Comparison of ENCODE assay signal across 8 cellular contexts in the genomic region with DNA sequence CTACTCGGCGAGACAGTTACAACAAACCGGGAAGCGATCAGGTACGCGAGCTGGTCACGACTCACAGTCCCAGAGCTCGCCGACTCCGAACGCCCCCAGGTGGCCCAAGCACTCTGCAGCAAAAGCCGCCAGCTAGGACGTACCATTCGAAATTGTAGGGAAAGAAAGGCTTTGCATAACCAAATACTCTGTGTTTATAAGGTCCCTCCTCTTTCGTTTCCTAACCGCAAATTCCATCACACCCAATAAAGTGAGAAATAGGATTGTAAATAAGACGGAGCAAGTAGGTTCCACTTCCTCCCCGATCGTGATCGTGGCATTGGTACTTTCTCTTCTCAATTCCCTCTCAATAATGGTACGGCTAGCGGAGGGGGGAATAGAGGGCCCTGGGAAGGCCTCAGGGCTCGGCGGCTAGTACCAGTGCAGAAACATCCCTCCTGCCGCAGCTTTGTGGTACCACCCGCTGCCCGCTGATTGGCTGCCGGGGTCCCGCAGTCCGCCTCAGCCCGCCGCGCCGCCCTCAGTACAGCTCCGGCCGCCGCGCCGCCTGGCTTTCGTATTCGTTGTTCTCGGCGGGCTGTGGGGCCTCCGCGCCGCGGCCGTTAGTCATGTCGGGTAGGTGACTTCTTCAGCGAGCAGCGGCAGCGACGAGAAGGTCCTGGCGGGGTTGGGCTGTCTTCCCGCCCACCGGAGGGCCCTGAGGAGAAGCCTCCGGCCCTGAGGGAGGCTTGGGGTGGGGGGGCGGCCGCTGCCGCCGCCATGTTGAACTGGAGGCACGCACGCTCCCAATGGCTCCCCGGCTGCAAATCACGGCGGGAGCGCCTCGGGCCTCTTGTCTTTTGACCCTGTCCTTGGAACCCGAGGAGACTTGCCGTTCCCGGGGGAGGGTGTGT. TPM values are rescaled to one million over a fixed set of nuclear protein-coding genes. Genes with fewer than 3 reads are reported as not detected.
DNase-seq lines count a peak whose midpoint lies in the region; ATAC-seq and TF ChIP-seq lines count a peak whose summit lies in the region.

Gene TAF15 (plus strand): TSS at position 523 of the 893 bp plus-strand sequence. CDS start 86 bp downstream, at position 609.

- peaks cover 56% of the 10 kb centered on the region for H3K4me1 Mint-ChIP-seq in activated naive CD8-positive, alpha-beta T cell treated with anti-CD3 and anti-CD28 coated beads, Interleukin-2, amount 50 U/mL, for 24 hours

- ATAC-seq in HG02763 (IDR thresholded peaks at IDR 0.05; ENCODE audit: unreplicated experiment) = peak; percentile 91
- ATAC-seq in activated naive CD8-positive, alpha-beta T cell treated with anti-CD3 and anti-CD28 coated beads, Interleukin-2, amount 50 U/mL, for 24 hours = peak; percentile 95

- in situ Hi-C loops in transverse colon (cut with MboI; ENCODE audit: low pct_ligation_motif_present in 1 of 4, low pct_unique_long_range_greater_than_20kb in 1 of 4, low sequenced_read_pairs in 3 of 4) = no loop called here

- H2AK5ac ChIP-seq in trophoblast cell (ENCODE audit: low read length) = no peak within 1 kb of the TSS

- H3K27ac ChIP-seq in cardiac muscle cell (peak within 1 kb of the TSS; percentile 98), trophoblast cell (ENCODE audit: low read depth, low read length) (peak within 1 kb of the TSS; percentile 95), transverse colon (peak within 1 kb of the TSS; percentile 92 to 96 (median 95))

- peak within 1 kb of the TSS; percentile 64 for H3K4ac ChIP-seq in trophoblast cell (ENCODE audit: low read depth, low read length)

- no peak for TF ChIP-seq EP300 in transverse colon (IDR thresholded peaks at IDR 0.05; ENCODE audit: low read depth)

- peak within 1 kb of the TSS; percentile 62 for H4K91ac ChIP-seq in trophoblast cell (ENCODE audit: low read depth, low read length)

- H3K4me3 Mint-ChIP-seq in activated naive CD8-positive, alpha-beta T cell treated with anti-CD3 and anti-CD28 coated beads, Interleukin-2, amount 50 U/mL, for 24 hours = peak within 1 kb of the TSS; percentile 91

- H3K79me1 ChIP-seq in trophoblast cell (ENCODE audit: low read length) = peaks cover 8% of the 10 kb centered on the region

- H3K4me1 ChIP-seq in cardiac muscle cell (ENCODE audit: low read depth) = peaks cover 14% of the 10 kb centered on the region
- H3K4me1 ChIP-seq in trophoblast cell (ENCODE audit: control insufficient read depth in 1 of 2, insufficient read depth in 2 of 2, low read length in 2 of 2) = peaks cover 3 to 5% of the 10 kb centered on the region in 2 experiments
- H3K4me1 ChIP-seq in transverse colon = peaks cover 10 to 47% (median 28%) of the 10 kb centered on the region in 4 donors

- no peak within 1 kb of the TSS for H3K23ac ChIP-seq in trophoblast cell (ENCODE audit: low read length)

- H3K4me3 ChIP-seq in cardiac muscle cell (peak within 1 kb of the TSS; percentile 75), trophoblast cell (ENCODE audit: low read depth, low read length) (peak within 1 kb of the TSS; percentile 98), transverse colon (peak within 1 kb of the TSS; percentile 69 to 82 (median 72))

- peak within 1 kb of the TSS; percentile 92 for H3K18ac ChIP-seq in trophoblast cell (ENCODE audit: low read length)

- H3K9ac ChIP-seq in trophoblast cell (ENCODE audit: low read length) = peak within 1 kb of the TSS; percentile 99

- peak within 1 kb of the TSS; percentile 78 for H4K12ac ChIP-seq in trophoblast cell (ENCODE audit: low read depth, low read length)

- H3K9me3 Mint-ChIP-seq in activated naive CD8-positive, alpha-beta T cell treated with anti-CD3 and anti-CD28 coated beads, Interleukin-2, amount 50 U/mL, for 24 hours = no peaks in the 10 kb centered on the region

- H2BK120ac ChIP-seq in trophoblast cell (ENCODE audit: insufficient read depth, low read length, poor library complexity) = peak within 1 kb of the TSS; percentile 47

- TF ChIP-seq POLR2A in transverse colon (IDR thresholded peaks at IDR 0.05) = peak; percentile 99

- TF ChIP-seq CTCF in GM12874 (IDR thresholded peaks at IDR 0.05; ENCODE audit: insufficient read depth, low read depth, low read length) (peak; percentile 84), cardiac muscle cell (IDR thresholded peaks at IDR 0.05; ENCODE audit: low read depth, low read length) (peak; percentile 88), transverse colon (IDR thresholded peaks at IDR 0.05) (peak; percentile 67 to 85 (median 71))

- peak within 1 kb of the TSS; percentile 93 for H3K27ac Mint-ChIP-seq in activated naive CD8-positive, alpha-beta T cell treated with anti-CD3 and anti-CD28 coated beads, Interleukin-2, amount 50 U/mL, for 24 hours

- peak within 1 kb of the TSS; percentile 86 for H4K8ac ChIP-seq in trophoblast cell (ENCODE audit: low read depth, low read length)

- H3K14ac ChIP-seq in trophoblast cell (ENCODE audit: low read length) = peak within 1 kb of the TSS; percentile 80

- no peaks in the 10 kb centered on the region for H3K27me3 Mint-ChIP-seq in activated naive CD8-positive, alpha-beta T cell treated with anti-CD3 and anti-CD28 coated beads, Interleukin-2, amount 50 U/mL, for 24 hours

- H2BK12ac ChIP-seq in trophoblast cell (ENCODE audit: low read length) = no peak within 1 kb of the TSS

- intact Hi-C loops in transverse colon (cut with DNase I; ENCODE audit: low total_unique reads) = no loop called here

- H3K9me3 ChIP-seq in cardiac muscle cell (ENCODE audit: low read depth) (no peaks in the 10 kb centered on the region), trophoblast cell (ENCODE audit: insufficient read depth, low read depth, low read length) (peaks cover 1% of the 10 kb centered on the region), transverse colon (no peaks in the 10 kb centered on the region)

- H3K27me3 ChIP-seq in cardiac muscle cell = no peaks in the 10 kb centered on the region
- H3K27me3 ChIP-seq in trophoblast cell (ENCODE audit: insufficient read depth, low read length) = no peaks in the 10 kb centered on the region
- no peaks in the 10 kb centered on the region for H3K27me3 ChIP-seq in transverse colon

- H3K36me3 ChIP-seq in cardiac muscle cell = no peaks in the 10 kb centered on the region
- H3K36me3 ChIP-seq in trophoblast cell (ENCODE audit: control insufficient read depth in 1 of 2, insufficient read depth in 2 of 2, low read length in 2 of 2) = no peaks in the 10 kb centered on the region
- no peaks in the 10 kb centered on the region for H3K36me3 ChIP-seq in transverse colon

- peaks cover 32% of the 10 kb centered on the region for H3K36me3 Mint-ChIP-seq in activated naive CD8-positive, alpha-beta T cell treated with anti-CD3 and anti-CD28 coated beads, Interleukin-2, amount 50 U/mL, for 24 hours (ENCODE audit: low read depth)

- WGBS in trophoblast cell (ENCODE audit: extremely low coverage, insufficient coverage, insufficient read length) = no CpG with 5 or more reads among the region's 71 CpGs
- 0 to 1% methylated on average over 2 to 49 of the region's 71 CpGs for WGBS in transverse colon (ENCODE audit: low coverage in 1 of 2), 2 donors

- DNase-seq in NCI-H1417 (lab: John Stamatoyannopoulos, UW) = peak; percentile 97 to 99 (median 97)
- peak; percentile 93 to 99 for DNase-seq in SW 1271 (lab: John Stamatoyannopoulos, UW)
- peak; percentile 94 for DNase-seq in activated naive CD8-positive, alpha-beta T cell treated with anti-CD3 and anti-CD28 coated beads, Interleukin-2, amount 50 U/mL, for 24 hours
- peak; percentile 98 to 99 for DNase-seq in cardiac muscle cell (ENCODE audit: low read depth in 1 of 2, low spot score in 1 of 2)
- DNase-seq in trophoblast cell = peak; percentile 97 to 98
- peak; percentile 97 for DNase-seq in transverse colon

- peak within 1 kb of the TSS; percentile 86 for H3K4me2 ChIP-seq in trophoblast cell (ENCODE audit: low read length)

- H2BK5ac ChIP-seq in trophoblast cell (ENCODE audit: low read depth, low read length, poor library complexity) = peak within 1 kb of the TSS; percentile 85

- H2AFZ ChIP-seq in trophoblast cell (ENCODE audit: insufficient read depth, low read length, poor library complexity) = peak within 1 kb of the TSS; percentile 59

- H3K79me2 ChIP-seq in trophoblast cell (ENCODE audit: control insufficient read depth, insufficient read depth, low read length, poor library complexity) = peaks cover 17% of the 10 kb centered on the region

RNA-seq across cellular contexts. Expression of gene TAF15, which starts in this region (rescaled TPM):
- 33.4 and 75.2 TPM in 2 replicates for total RNA-seq in cardiac muscle cell
- polyA plus RNA-seq in cardiac muscle cell = 27.2 and 31.1 TPM in 2 replicates
- polyA plus RNA-seq in trophoblast cell (2013) = 113 and 125 TPM in 2 replicates
- 10 to 100 TPM; 13.1 to 74.3 (median 37.9) TPM for total RNA-seq in transverse colon

Comparison
In these comparisons a context has a peak if more than half of its experiments do, and no peak if none do; other contexts are left out.
1. Peak in every context shown above with its lines: DNase-seq, ATAC-seq, H3K4me3 ChIP-seq and H3K27ac ChIP-seq.